ENCODE assay signal across 1 cellular context in the genomic region with DNA sequence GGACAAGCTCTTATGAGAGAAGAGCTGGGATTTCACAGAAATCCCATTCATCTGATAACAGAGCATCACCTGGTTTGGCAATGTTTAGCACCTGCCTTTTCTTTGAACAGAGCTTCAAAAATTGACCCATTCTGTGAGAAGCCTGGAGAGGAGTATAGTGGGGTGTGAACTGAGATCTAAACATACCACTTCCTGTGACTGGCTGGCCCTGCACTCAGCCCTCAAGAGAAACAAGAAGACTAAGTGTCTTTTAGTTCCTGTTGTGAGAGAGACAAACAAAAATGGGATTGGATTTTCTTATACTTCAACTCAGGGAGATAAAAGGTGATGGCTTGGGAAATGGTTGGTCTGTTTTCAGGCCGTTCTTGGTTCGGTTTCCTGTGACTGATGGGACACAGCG.
TF ChIP-seq lines count a peak whose summit lies in the region.

No MANE protein-coding gene starts in this region.

TF ChIP-seq in IMR-90, 13 proteins besides CTCF, POLR2A, EP300 and RAD21:
- TF ChIP-seq RFX5 (IDR thresholded peaks at IDR 0.05; ENCODE audit: low read depth, low read length), result no peak
- TF ChIP-seq MAFK (IDR thresholded peaks at IDR 0.05; ENCODE audit: low read depth, low read length), result no peak
- TF ChIP-seq BHLHE40 (IDR thresholded peaks at IDR 0.05; ENCODE audit: low read depth, low read length), result no peak
- TF ChIP-seq FOS (IDR thresholded peaks at IDR 0.05; ENCODE audit: low read depth, low read length), result no peak
- no peak for TF ChIP-seq USF2 (IDR thresholded peaks at IDR 0.05; ENCODE audit: low read depth, low read length)
- no peak for TF ChIP-seq CEBPB (IDR thresholded peaks at IDR 0.05; ENCODE audit: low read depth, low read length)
- no peak for TF ChIP-seq RCOR1 (IDR thresholded peaks at IDR 0.05; ENCODE audit: insufficient replicate concordance, low read length)
- TF ChIP-seq NFE2L2 (IDR thresholded peaks at IDR 0.05; ENCODE audit: low read depth, low read length), result no peak
- TF ChIP-seq SMC3 (IDR thresholded peaks at IDR 0.05; ENCODE audit: low read depth, low read length), result no peak
- TF ChIP-seq, protein P1, sequence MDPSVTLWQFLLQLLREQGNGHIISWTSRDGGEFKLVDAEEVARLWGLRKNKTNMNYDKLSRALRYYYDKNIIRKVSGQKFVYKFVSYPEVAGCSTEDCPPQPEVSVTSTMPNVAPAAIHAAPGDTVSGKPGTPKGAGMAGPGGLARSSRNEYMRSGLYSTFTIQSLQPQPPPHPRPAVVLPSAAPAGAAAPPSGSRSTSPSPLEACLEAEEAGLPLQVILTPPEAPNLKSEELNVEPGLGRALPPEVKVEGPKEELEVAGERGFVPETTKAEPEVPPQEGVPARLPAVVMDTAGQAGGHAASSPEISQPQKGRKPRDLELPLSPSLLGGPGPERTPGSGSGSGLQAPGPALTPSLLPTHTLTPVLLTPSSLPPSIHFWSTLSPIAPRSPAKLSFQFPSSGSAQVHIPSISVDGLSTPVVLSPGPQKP (IDR thresholded peaks at IDR 0.05; ENCODE audit: borderline replicate concordance, low read depth, low read length), result no peak
- TF ChIP-seq MAZ (IDR thresholded peaks at IDR 0.05; ENCODE audit: borderline replicate concordance, low read depth, low read length), result no peak
- TF ChIP-seq MXI1 (IDR thresholded peaks at IDR 0.05; ENCODE audit: borderline replicate concordance, low read depth, low read length), result no peak
- no peak for TF ChIP-seq CHD1 (IDR thresholded peaks at IDR 0.05; ENCODE audit: low read depth, low read length)
